1 cellular context compared by ENCODE assay signal in the genomic region with DNA sequence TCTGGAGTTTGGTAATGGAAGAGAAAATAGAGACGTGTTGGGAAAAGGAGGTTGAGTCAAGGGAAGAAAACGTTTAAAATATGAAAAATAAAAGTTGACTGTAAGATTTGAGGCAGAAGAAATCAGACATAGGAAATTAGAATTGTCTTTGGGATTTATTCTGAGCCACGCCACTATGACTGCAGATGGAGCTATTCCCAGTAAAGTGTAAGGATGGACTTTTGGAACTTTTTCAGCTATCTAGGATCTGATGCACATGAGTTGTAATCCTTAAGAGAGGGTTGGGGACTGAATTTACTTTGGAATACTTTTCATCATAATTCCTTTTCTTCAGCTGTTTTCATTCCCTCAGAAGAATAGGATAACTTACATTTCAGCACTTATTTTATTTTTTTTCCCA.
TF ChIP-seq lines count a peak whose summit lies in the region.

No MANE protein-coding gene starts in this region.

TF ChIP-seq in GM23338, 12 proteins besides CTCF, POLR2A, EP300 and RAD21 (continued from another document):
- no peak for TF ChIP-seq ZNF462 (CRISPR knock-in tag; IDR thresholded peaks at IDR 0.05)
- TF ChIP-seq ZNF331 (CRISPR knock-in tag; IDR thresholded peaks at IDR 0.05; ENCODE audit: low read depth) = no peak
- TF ChIP-seq JUNB (IDR thresholded peaks at IDR 0.05; ENCODE audit: unreplicated experiment) = no peak
